ENCODE assay signal across 1 cellular context in the genomic region with DNA sequence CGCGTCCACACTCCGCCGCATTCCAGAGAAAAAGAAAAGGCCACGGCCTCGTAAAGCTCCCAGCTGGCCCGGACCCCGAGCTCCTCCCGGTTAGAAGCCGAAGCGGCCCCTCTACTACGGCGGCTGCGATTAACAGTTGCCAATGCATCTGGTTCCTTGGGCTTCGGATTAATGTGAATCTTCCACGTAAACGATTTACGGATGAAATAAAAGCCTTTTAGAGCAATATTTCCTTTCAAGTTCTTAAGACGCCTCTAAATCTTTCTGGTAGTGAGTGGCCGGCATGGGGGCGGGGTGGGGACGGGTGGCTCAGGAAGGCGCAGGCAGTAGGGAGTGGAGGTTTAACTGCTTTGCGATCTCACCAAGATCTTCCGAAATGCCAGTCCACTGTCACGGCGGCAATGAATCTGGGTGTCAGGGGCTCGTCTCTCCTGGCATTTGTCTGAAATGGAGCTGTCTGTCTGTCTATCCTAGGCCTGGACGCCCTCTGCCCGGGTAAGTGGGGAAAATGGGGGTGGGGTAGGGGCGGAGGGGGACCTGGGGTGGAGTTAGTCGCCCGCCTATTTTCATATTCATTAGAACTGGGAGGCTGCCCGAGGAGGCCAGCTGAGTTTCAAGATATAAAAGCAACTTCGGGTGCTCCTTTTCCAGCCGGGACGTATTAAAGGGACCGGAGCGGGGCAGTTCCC.
TF ChIP-seq lines count a peak whose summit lies in the region.

No MANE protein-coding gene starts in this region.

TF ChIP-seq in SK-N-SH treated with all-trans-retinoic acid at 6 μM for 48 hours, 23 proteins besides CTCF, POLR2A, EP300 and RAD21 (continued from another document):
- TF ChIP-seq PATZ1 (CRISPR knock-in tag; IDR thresholded peaks at IDR 0.05; ENCODE audit: borderline replicate concordance) (no peak), RARB (CRISPR knock-in tag; IDR thresholded peaks at IDR 0.05) (no peak), ZC3H10 (CRISPR knock-in tag; IDR thresholded peaks at IDR 0.05) (no peak), TCF4 (CRISPR knock-in tag; IDR thresholded peaks at IDR 0.05; ENCODE audit: borderline replicate concordance) (no peak)
TF ChIP-seq in SK-N-SH treated with all-trans-retinoic acid at 6 μM for 48 hours: peak in this region for 0.
